ENCODE assay signal across 31 cellular contexts in the genomic region with DNA sequence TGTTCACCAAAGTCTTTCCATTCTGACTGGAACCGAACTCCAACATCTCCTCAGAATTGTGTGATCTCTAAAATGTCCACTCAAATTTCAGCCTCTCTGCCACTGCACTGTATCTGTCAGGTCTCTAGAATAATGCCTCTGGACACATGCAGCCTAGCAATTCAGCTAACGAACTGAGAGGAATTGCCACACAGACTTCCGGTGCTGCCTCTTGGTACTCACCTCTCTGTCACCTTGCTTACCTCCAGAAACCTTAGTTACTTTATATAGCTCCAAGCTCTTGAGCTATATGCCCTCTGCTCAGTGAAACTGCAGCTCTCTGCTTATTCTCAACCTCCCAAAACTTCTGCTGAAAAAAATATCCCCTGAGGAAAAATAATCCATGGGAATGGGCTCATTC. TPM values are rescaled to one million over a fixed set of nuclear protein-coding genes. Genes with fewer than 3 reads are reported as not detected.
"Had no signal": no experiment of that assay in that cellular context is flagged by ENCODE, and none has a peak within 500 bp of the region (broad histone marks: within the 10 kb centered on the region; RNA-seq: fewer than 3 reads in every experiment).

No MANE protein-coding gene starts in this region.

- H3K9ac ChIP-seq: KMS-11, SK-N-SH had no signal

- DNase-seq: Karpas-422, NCI-H1048, NCI-H1092 treated with DMSO at 0.1 percent for 48 hours, NCI-H1105 treated with DMSO at 0.1 percent for 48 hours, NCI-H1417, NCI-H1436, NCI-H146, NCI-H1694, NCI-H187, NCI-H1930, NCI-H2029 treated with DMSO at 0.1 percent for 48 hours, NCI-H2081 treated with DMSO at 0.1 percent for 48 hours, NCI-H2107, NCI-H2171, NCI-H226, NCI-H446 treated with DMSO at 0.1 percent for 48 hours, NCI-H510A, NCI-H524, NCI-H526, NCI-H69, NCI-H748 treated with DMSO at 0.1 percent for 48 hours, NCI-H82, OCI-M1, PC-3, Right ventricle myocardium superior, SHP77 treated with DMSO at 0.1 percent for 48 hours, SK-N-SH, SW 1271, T-helper 1 cell had no signal

- ATAC-seq: PC-3 had no signal

- H3K4me2 ChIP-seq: KMS-11, SK-N-SH had no signal

- H3K9me3 ChIP-seq: SK-N-SH had no signal

- H3K27ac ChIP-seq: KMS-11, SJSA1 had no signal

- H3K4me1 ChIP-seq: SJSA1 had no signal

- H3K36me3 ChIP-seq: SJSA1 had no signal

- H3K4me3 ChIP-seq: SJSA1 had no signal

- H3K27me3 ChIP-seq: SJSA1 had no signal

RNA-seq across cellular contexts. Expression of gene CHRM3, which starts 2.7 kb away (rescaled TPM):
- total RNA-seq: SJSA1 had no signal
